19 cellular contexts compared by ENCODE assay signal in the genomic region with DNA sequence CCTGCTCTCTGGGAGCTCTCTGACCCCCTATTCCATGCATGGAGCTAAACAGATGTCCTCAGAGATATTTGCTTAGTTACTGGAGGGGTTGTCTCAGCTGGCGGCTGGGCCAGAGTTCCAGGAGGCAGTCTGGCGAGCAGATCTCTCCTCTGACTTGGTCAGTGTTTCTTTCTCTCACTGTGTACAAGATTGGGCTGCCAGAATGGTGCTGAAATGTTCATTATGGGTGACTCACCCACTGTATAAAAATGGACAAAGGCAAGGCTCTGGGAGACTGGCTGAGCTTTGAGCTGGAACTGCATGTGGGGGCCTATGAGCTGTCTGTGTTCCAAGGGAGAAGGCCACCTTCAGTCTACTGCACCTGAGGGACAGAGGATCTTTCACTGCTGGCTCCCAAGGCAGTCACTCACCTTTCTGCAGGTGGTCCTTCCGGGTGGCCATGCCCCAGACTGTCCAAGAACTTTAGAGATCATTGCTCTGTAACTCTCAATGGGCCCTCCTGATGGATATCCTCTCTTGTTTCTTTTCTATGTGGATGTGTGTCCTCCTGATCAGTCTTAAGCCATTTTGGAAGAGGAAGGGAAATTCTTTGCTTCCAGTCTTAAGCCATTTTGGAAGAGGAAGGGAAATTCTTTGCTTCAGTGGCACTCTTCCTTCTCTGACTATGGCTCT.
DNase-seq lines count a peak whose midpoint lies in the region; ATAC-seq and TF ChIP-seq lines count a peak whose summit lies in the region.
"Had no signal": no experiment of that assay in that cellular context is flagged by ENCODE, and none has a peak within 500 bp of the region (broad histone marks: within the 10 kb centered on the region; RNA-seq: fewer than 3 reads in every experiment).

No MANE protein-coding gene starts in this region.

- H3K9me3 Mint-ChIP-seq in activated T-cell treated with anti-CD3 and anti-CD28 coated beads, Interleukin-2, amount 50 U/mL, for 72 hours, result no peaks in the 10 kb centered on the region
- H3K9me3 Mint-ChIP-seq in central memory CD8-positive, alpha-beta T cell, result peaks cover 6% of the 10 kb centered on the region
- H3K9me3 Mint-ChIP-seq: endodermal cell, IgD-negative memory B cell, nephron had no signal

- H3K4me1 ChIP-seq in mammary epithelial cell (ENCODE audit: insufficient read depth, low read length), result no peaks in the 10 kb centered on the region
- H3K4me1 ChIP-seq: ascending aorta, parathyroid adenoma had no signal

- no peaks in the 10 kb centered on the region for H3K9me3 ChIP-seq in mammary epithelial cell (replicated peaks; ENCODE audit: insufficient read depth, low read length)
- H3K9me3 ChIP-seq: ascending aorta, BLaER1 had no signal

- WGBS in mammary epithelial cell (ENCODE audit: low coverage, missing lambda C conversion rate), result 81% methylated on average over 3 of the region's 3 CpGs

- dilution Hi-C loops in mammary epithelial cell (cut with HindIII; ENCODE audit: low sequenced_read_pairs), result no loop called here

- CTCF ChIA-PET in mammary epithelial cell (lab: Charles Lee; ENCODE audit: low non-redundant PET), result interaction anchor here (0.6 kb wide), 1 partner anchor 11 kb away, joined by 7 read pairs; no protein-coding TSS in a partner anchor

- no peaks in the 10 kb centered on the region for H3K27me3 ChIP-seq in mammary epithelial cell (ENCODE audit: insufficient read depth, low read length)
- H3K27me3 ChIP-seq: ascending aorta, BLaER1, hepatocyte had no signal

- intact Hi-C loops in mammary epithelial cell (cut with micrococcal nuclease), result no loop called here

- no peaks in the 10 kb centered on the region for H4K20me1 ChIP-seq in mammary epithelial cell (ENCODE audit: insufficient read depth, low read length)
- H4K20me1 ChIP-seq: BLaER1 had no signal

- H3K4me1 Mint-ChIP-seq in activated T-cell treated with anti-CD3 and anti-CD28 coated beads, Interleukin-2, amount 50 U/mL, for 72 hours (ENCODE audit: low read depth), result peaks cover 21% of the 10 kb centered on the region
- peaks cover 38% of the 10 kb centered on the region for H3K4me1 Mint-ChIP-seq in central memory CD8-positive, alpha-beta T cell
- H3K4me1 Mint-ChIP-seq: nephron had no signal

- no peak overlapping the region for H3K9ac ChIP-seq in mammary epithelial cell (ENCODE audit: insufficient read depth, low read length)
- H3K9ac ChIP-seq: BLaER1, parathyroid adenoma had no signal

- H3K79me2 ChIP-seq in mammary epithelial cell (ENCODE audit: insufficient read depth, low read length), result no peaks in the 10 kb centered on the region
- H3K79me2 ChIP-seq: hepatocyte, parathyroid adenoma had no signal

- no peaks in the 10 kb centered on the region for H3K36me3 ChIP-seq in mammary epithelial cell (ENCODE audit: insufficient read depth, low read length)
- H3K36me3 ChIP-seq: ascending aorta, BLaER1 had no signal

- ATAC-seq in activated T-cell treated with anti-CD3 and anti-CD28 coated beads, Interleukin-2, amount 50 U/mL, for 72 hours (replicated peaks in 1 of 2), result peak; percentile 20 to 29
- no peak for ATAC-seq in central memory CD8-positive, alpha-beta T cell (replicated peaks; ENCODE audit: extremely low read depth, poor library complexity, severe bottlenecking)

- in situ Hi-C loops in mammary epithelial cell (cut with MboI; ENCODE audit: low sequenced_read_pairs in 2 of 2), result no loop called here

- H3K4me3 ChIP-seq in mammary epithelial cell (replicated peaks in 1 of 3; ENCODE audit: insufficient read depth in 1 of 3, low read depth in 2 of 3, low read length in 3 of 3), result no peak overlapping the region
- H3K4me3 ChIP-seq: ascending aorta, BLaER1, hepatocyte had no signal

- no peak overlapping the region for H3K4me2 ChIP-seq in mammary epithelial cell (ENCODE audit: insufficient read depth, low read depth, low read length)
- H3K4me2 ChIP-seq: BLaER1, hepatocyte had no signal

- no TSS peak for BruUV-seq in mammary epithelial cell (replicated peaks; lab: Mats Ljungman, UMichigan)

- no peak overlapping the region for H3K27ac ChIP-seq in mammary epithelial cell (ENCODE audit: insufficient read depth, low read depth, low read length)
- H3K27ac ChIP-seq: ascending aorta, BLaER1, hepatocyte, parathyroid adenoma had no signal

- H3K36me3 Mint-ChIP-seq in activated T-cell treated with anti-CD3 and anti-CD28 coated beads, Interleukin-2, amount 50 U/mL, for 72 hours (ENCODE audit: insufficient read depth in 2 of 2), result no peaks in the 10 kb centered on the region
- no peaks in the 10 kb centered on the region for H3K36me3 Mint-ChIP-seq in central memory CD8-positive, alpha-beta T cell (ENCODE audit: insufficient read depth)
- H3K36me3 Mint-ChIP-seq: IgD-negative memory B cell had no signal

- DNase-seq in activated T-cell treated with anti-CD3 and anti-CD28 coated beads, Interleukin-2, amount 50 U/mL, for 72 hours, result no peak
- DNase-seq in activated T-cell treated with anti-CD3 and anti-CD28 coated beads, Interleukin-2, amount 50 U/mL, for 48 hours, result no peak
- DNase-seq in NCI-H226 (peak; percentile 28), renal cortical epithelial cell (ENCODE audit: low read depth) (peak; percentile 59), NCI-H2029 treated with DMSO at 0.1 percent for 48 hours (lab: John Stamatoyannopoulos, UW) (no peak), mammary epithelial cell (no peak)
- no peak for DNase-seq in central memory CD8-positive, alpha-beta T cell (ENCODE audit: low spot score in 2 of 2)
- no peak for DNase-seq in stimulated activated CD4-positive, alpha-beta T cell treated with anti-CD3 and anti-CD28 coated beads, Interleukin-2, amount 100 ng/mL, for 24 hours
- DNase-seq: activated gamma-delta T cell treated with Interleukin-2 at 50 U/mL for 16 hours, DMS 273 treated with DMSO at 0.1 percent for 48 hours, endodermal cell, mesendoderm, NCI-H187 treated with DMSO at 0.1 percent for 48 hours had no signal

- no peaks in the 10 kb centered on the region for H3K27me3 Mint-ChIP-seq in activated T-cell treated with anti-CD3 and anti-CD28 coated beads, Interleukin-2, amount 50 U/mL, for 72 hours (ENCODE audit: low read depth)
- H3K27me3 Mint-ChIP-seq in central memory CD8-positive, alpha-beta T cell, result no peaks in the 10 kb centered on the region

- TF ChIP-seq CTCF in mammary epithelial cell (conservative IDR thresholded peaks at IDR 0.05 in 1 of 2, IDR thresholded peaks at IDR 0.05 in 1 of 2; ENCODE audit: extremely low read depth in 1 of 2, insufficient read depth in 1 of 2, low read depth in 1 of 2, low read length in 2 of 2), result no peak

- H3K4me3 Mint-ChIP-seq in activated T-cell treated with anti-CD3 and anti-CD28 coated beads, Interleukin-2, amount 50 U/mL, for 72 hours, result no peak overlapping the region
- no peak overlapping the region for H3K4me3 Mint-ChIP-seq in central memory CD8-positive, alpha-beta T cell
- H3K4me3 Mint-ChIP-seq: endodermal cell, IgD-negative memory B cell, nephron had no signal

- H2AFZ ChIP-seq in mammary epithelial cell (ENCODE audit: low read depth, low read length), result no peak overlapping the region
- H2AFZ ChIP-seq: hepatocyte, parathyroid adenoma had no signal

- H3K27ac Mint-ChIP-seq in activated T-cell treated with anti-CD3 and anti-CD28 coated beads, Interleukin-2, amount 50 U/mL, for 72 hours, result no peak overlapping the region
- H3K27ac Mint-ChIP-seq in central memory CD8-positive, alpha-beta T cell (ENCODE audit: low read depth), result peak overlapping the region; percentile 79
- H3K27ac Mint-ChIP-seq: endodermal cell, IgD-negative memory B cell, nephron had no signal

Comparison
In these comparisons a context has a peak if more than half of its experiments do, and no peak if none do; other contexts are left out.
1. DNase-seq: peak in NCI-H226 (single experiment) and renal cortical epithelial cell (single experiment); none in activated T-cell treated with anti-CD3 and anti-CD28 coated beads, Interleukin-2, amount 50 U/mL, for 72 hours (0 of 2), activated T-cell treated with anti-CD3 and anti-CD28 coated beads, Interleukin-2, amount 50 U/mL, for 48 hours (0 of 2), central memory CD8-positive, alpha-beta T cell (0 of 2), stimulated activated CD4-positive, alpha-beta T cell treated with anti-CD3 and anti-CD28 coated beads, Interleukin-2, amount 100 ng/mL, for 24 hours (0 of 2), NCI-H2029 treated with DMSO at 0.1 percent for 48 hours (single experiment) and mammary epithelial cell (single experiment).